Comparison of ENCODE assay signal across 8 cellular contexts in the genomic region with DNA sequence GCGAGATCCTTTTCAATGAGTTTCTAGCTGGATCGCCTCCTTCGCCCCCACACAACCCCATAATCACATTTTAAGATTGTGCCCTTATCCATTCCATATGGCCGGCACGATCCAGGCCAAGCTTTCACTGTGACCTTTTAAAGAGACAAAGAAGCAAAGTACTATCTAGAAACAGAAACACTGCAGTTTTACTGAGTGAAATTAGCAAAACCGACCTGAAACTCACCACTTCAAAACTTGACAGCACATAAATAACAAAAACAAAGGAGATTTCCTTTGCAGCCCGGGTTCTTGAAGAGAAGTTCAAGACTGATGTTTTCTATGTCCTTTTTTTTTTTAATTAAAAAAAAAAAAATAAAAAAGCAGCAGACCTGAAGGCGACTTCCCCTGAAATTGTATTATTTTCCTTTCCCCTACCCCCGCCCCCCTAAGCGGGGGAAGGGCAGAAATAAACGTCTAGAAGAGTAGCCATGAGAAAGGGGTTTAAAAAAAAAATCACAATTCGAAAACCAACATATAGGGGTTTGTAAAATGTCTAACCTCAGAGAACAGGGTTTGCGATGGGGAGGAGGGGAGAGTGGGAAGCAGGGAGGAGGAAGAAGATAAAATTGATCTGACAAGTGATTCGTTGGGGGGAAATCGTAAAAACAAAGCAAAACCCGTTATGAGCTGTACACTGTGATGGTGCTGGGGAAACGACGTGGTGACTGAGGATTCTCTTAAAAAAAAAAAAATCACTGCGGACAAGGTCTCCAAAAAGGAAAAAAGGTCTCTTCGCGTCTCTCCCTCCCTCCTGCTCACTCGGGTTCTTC. TPM values are rescaled to one million over a fixed set of nuclear protein-coding genes. Genes with fewer than 3 reads are reported as not detected.
DNase-seq lines count a peak whose midpoint lies in the region; TF ChIP-seq lines count a peak whose summit lies in the region.

No MANE protein-coding gene starts in this region.

- DNase-seq in NCI-H510A treated with DMSO at 0.1 percent for 48 hours (lab: John Stamatoyannopoulos, UW) (peak; percentile 26), NCI-H510A (lab: John Stamatoyannopoulos, UW) (no peak), HCEC 1CT (peak; percentile 42), esophagus squamous epithelium (lab: John Stamatoyannopoulos, UW) (no peak)
- peak; percentile 61 for DNase-seq in activated CD4-positive, alpha-beta memory T cell treated with anti-CD3 and anti-CD28 coated beads for 36 hours

- H3K4me3 Mint-ChIP-seq in activated CD4-positive, alpha-beta memory T cell treated with anti-CD3 and anti-CD28 coated beads for 36 hours, result peak overlapping the region; percentile 86

- POLR2A ChIA-PET in activated CD4-positive, alpha-beta memory T cell treated with anti-CD3 and anti-CD28 coated beads for 36 hours (lab: Charles Lee), result interaction anchor here (0.6 to 3.4 kb wide), 11 partner anchors 10 to 319 kb away, joined by 3 to 14 read pairs (median 4); no protein-coding TSS in a partner anchor

- peaks cover 76% of the 10 kb centered on the region for H3K4me1 Mint-ChIP-seq in activated CD4-positive, alpha-beta memory T cell treated with anti-CD3 and anti-CD28 coated beads for 36 hours (ENCODE audit: low read depth)

- peak overlapping the region; percentile 94 for H3K4me2 ChIP-seq in Loucy (ENCODE audit: low read depth, low read length, poor library complexity, severe bottlenecking)

- H2AFZ ChIP-seq in Loucy (ENCODE audit: low read length), result no peak overlapping the region

- H3K9me3 ChIP-seq in Loucy (ENCODE audit: insufficient read depth, low read depth, low read length) (no peaks in the 10 kb centered on the region), esophagus squamous epithelium (no peaks in the 10 kb centered on the region), mucosa of rectum (ENCODE audit: control insufficient read depth in 2 of 2, low read length in 2 of 2) (no peaks in the 10 kb centered on the region), thymus (ENCODE audit: control insufficient read depth) (no peaks in the 10 kb centered on the region)

- H3K9ac ChIP-seq in Loucy (ENCODE audit: low read depth, low read length, poor library complexity, severe bottlenecking) (peak overlapping the region; percentile 95), mucosa of rectum (ENCODE audit: low read depth in 1 of 2, low read length in 2 of 2) (peak overlapping the region; percentile 81 to 88)

- TF ChIP-seq POLR2A in esophagus squamous epithelium (IDR thresholded peaks at IDR 0.05), result no peak

- no peaks in the 10 kb centered on the region for H3K27me3 Mint-ChIP-seq in activated CD4-positive, alpha-beta memory T cell treated with anti-CD3 and anti-CD28 coated beads for 36 hours

- H3K9me3 Mint-ChIP-seq in activated CD4-positive, alpha-beta memory T cell treated with anti-CD3 and anti-CD28 coated beads for 36 hours, result no peaks in the 10 kb centered on the region

- CTCF ChIA-PET in activated CD4-positive, alpha-beta memory T cell treated with anti-CD3 and anti-CD28 coated beads for 36 hours (lab: Charles Lee), result interaction anchor here (2.4 kb wide), 1 partner anchor 335 kb away, joined by 7 read pairs; no protein-coding TSS in a partner anchor

- H3K27me3 ChIP-seq in Loucy (ENCODE audit: insufficient read depth, low read length, poor library complexity, severe bottlenecking) (no peaks in the 10 kb centered on the region), esophagus squamous epithelium (no peaks in the 10 kb centered on the region), mucosa of rectum (ENCODE audit: control insufficient read depth in 2 of 2, insufficient read depth in 2 of 2, low read length in 2 of 2) (no peaks in the 10 kb centered on the region), thymus (ENCODE audit: control insufficient read depth, insufficient read depth) (no peaks in the 10 kb centered on the region)

- 2 to 6% methylated on average over 22 of the region's 22 CpGs for WGBS in esophagus squamous epithelium, 2 donors
- WGBS in thymus, result 2% methylated on average over 22 of the region's 22 CpGs

- H3K9me2 ChIP-seq in Loucy (replicated peaks; ENCODE audit: low read depth, low read length), result no peaks in the 10 kb centered on the region

- peaks cover 89% of the 10 kb centered on the region for H3K79me2 ChIP-seq in Loucy (ENCODE audit: insufficient read depth, low read length)

- peaks cover 19% of the 10 kb centered on the region for H3K36me3 ChIP-seq in Loucy (ENCODE audit: insufficient read depth, low read length)
- H3K36me3 ChIP-seq in esophagus squamous epithelium, result peaks cover 0 to 16% (median 0%) of the 10 kb centered on the region in 3 donors
- H3K36me3 ChIP-seq in mucosa of rectum (ENCODE audit: control insufficient read depth in 2 of 2, insufficient read depth in 2 of 2, low read length in 2 of 2), result no peaks in the 10 kb centered on the region
- H3K36me3 ChIP-seq in thymus (ENCODE audit: control insufficient read depth, insufficient read depth), result peaks cover 29% of the 10 kb centered on the region

- peaks cover 17% of the 10 kb centered on the region for H3F3A ChIP-seq in Loucy (ENCODE audit: low read depth)

- peak overlapping the region; percentile 87 to 91 (median 89) for H3K27ac ChIP-seq in esophagus squamous epithelium
- peak overlapping the region; percentile 84 for H3K27ac ChIP-seq in mucosa of rectum (ENCODE audit: low read depth in 2 of 2, low read length in 2 of 2)
- H3K27ac ChIP-seq in thymus (ENCODE audit: low read depth), result peak overlapping the region; percentile 99

- H3K4me1 ChIP-seq in Loucy (ENCODE audit: insufficient read depth, low read length, poor library complexity, severe bottlenecking) (peaks cover 64% of the 10 kb centered on the region), esophagus squamous epithelium (peaks cover 0 to 28% (median 15%) of the 10 kb centered on the region in 3 donors), mucosa of rectum (ENCODE audit: control insufficient read depth in 2 of 2, insufficient read depth in 2 of 2, low read length in 2 of 2) (peaks cover 6 to 24% of the 10 kb centered on the region in 2 donors), thymus (ENCODE audit: control insufficient read depth, insufficient read depth, low read length) (peaks cover 12% of the 10 kb centered on the region)

- TF ChIP-seq CTCF in Loucy (conservative IDR thresholded peaks at IDR 0.05; ENCODE audit: low read length), result no peak
- no peak for TF ChIP-seq CTCF in esophagus squamous epithelium (IDR thresholded peaks at IDR 0.05)

- intact Hi-C loops in activated CD4-positive, alpha-beta memory T cell treated with anti-CD3 and anti-CD28 coated beads for 36 hours (cut with micrococcal nuclease), result loop anchor here (2.0 to 10.0 kb wide), 2 partner anchors 255 to 561 kb away; no protein-coding TSS in a partner anchor
- intact Hi-C loops in esophagus squamous epithelium (cut with DNase I), result no loop called here

- peaks cover 34% of the 10 kb centered on the region for H4K20me1 ChIP-seq in Loucy (ENCODE audit: insufficient read depth, low read length, poor library complexity, severe bottlenecking)

- H3K4me3 ChIP-seq in Loucy (ENCODE audit: low read length, poor library complexity, severe bottlenecking) (peak overlapping the region; percentile 97), esophagus squamous epithelium (peak overlapping the region; percentile 81 to 97 (median 90)), mucosa of rectum (ENCODE audit: low read length in 2 of 2) (peak overlapping the region; percentile 80 to 96), thymus (ENCODE audit: low read length) (peak overlapping the region; percentile 98)

- peak overlapping the region; percentile 84 for H3K27ac Mint-ChIP-seq in activated CD4-positive, alpha-beta memory T cell treated with anti-CD3 and anti-CD28 coated beads for 36 hours

- peaks cover 86% of the 10 kb centered on the region for H3K36me3 Mint-ChIP-seq in activated CD4-positive, alpha-beta memory T cell treated with anti-CD3 and anti-CD28 coated beads for 36 hours

RNA-seq across cellular contexts. Expression of gene SATB1, which starts 1.5 kb away (rescaled TPM):
- total RNA-seq in activated CD4-positive, alpha-beta memory T cell treated with anti-CD3 and anti-CD28 coated beads for 36 hours, result 100 to 1,000 TPM; 546 to 561 TPM
- total RNA-seq in esophagus squamous epithelium, result 10 to 100 TPM; 16.9 to 24.4 (median 20.0) TPM
- 172 TPM for polyA plus RNA-seq in thymus

Comparison
In these comparisons a context has a peak if more than half of its experiments do, and no peak if none do; other contexts are left out.
1. DNase-seq: peak in NCI-H510A treated with DMSO at 0.1 percent for 48 hours (single experiment), HCEC 1CT (single experiment) and activated CD4-positive, alpha-beta memory T cell treated with anti-CD3 and anti-CD28 coated beads for 36 hours (single experiment); none in NCI-H510A (single experiment) and esophagus squamous epithelium (single experiment).
2. RNA of gene SATB1, which starts 1.5 kb away (total RNA-seq): 546 to 561 TPM in activated CD4-positive, alpha-beta memory T cell treated with anti-CD3 and anti-CD28 coated beads for 36 hours; 16.9 to 24.4 TPM in esophagus squamous epithelium; every median in the first group is over 10 times any median in the second.
3. Peak in every context shown above with its lines, with median percentiles within 50 percentile points of each other: H3K4me3 ChIP-seq and H3K27ac ChIP-seq.